In genomic region chr1:160539896-160540858, GRCh38 we compare ENCODE assay signal across 9 cellular contexts. TPM values are rescaled to one million over a fixed set of nuclear protein-coding genes. Genes with fewer than 3 reads are reported as not detected.
DNase-seq lines count a peak whose midpoint lies in the region; ATAC-seq, FAIRE-seq and TF ChIP-seq lines count a peak whose summit lies in the region.
"Had no signal": no experiment of that assay in that cellular context is flagged by ENCODE, and none has a peak within 500 bp of the region (broad histone marks: within the 10 kb centered on the region; RNA-seq: fewer than 3 reads in every experiment).

No MANE protein-coding gene starts in this region.

- peak overlapping the region; percentile 43 for H3K4me3 Mint-ChIP-seq in activated naive CD4-positive, alpha-beta T cell treated with anti-CD3 and anti-CD28 coated beads, Interleukin-2, amount 10 ng/mL, durations not matched to agents 7 days and 5 days
- H3K4me3 Mint-ChIP-seq in H9, result no peak overlapping the region

- no peaks in the 10 kb centered on the region for H3K79me2 ChIP-seq in H9 (ENCODE audit: insufficient read depth, low read length)

- H2BK5ac ChIP-seq in H9 (ENCODE audit: insufficient read length, low read length), result no peak overlapping the region

- H3K4me2 ChIP-seq in H9 (ENCODE audit: insufficient read depth, insufficient read length, low read length), result no peak overlapping the region

- H3K4me1 Mint-ChIP-seq in activated naive CD4-positive, alpha-beta T cell treated with anti-CD3 and anti-CD28 coated beads, Interleukin-2, amount 10 ng/mL, durations not matched to agents 7 days and 5 days, result peaks cover 51% of the 10 kb centered on the region
- H3K4me1 Mint-ChIP-seq in H9, result no peaks in the 10 kb centered on the region

- H3K27me3 Mint-ChIP-seq in activated naive CD4-positive, alpha-beta T cell treated with anti-CD3 and anti-CD28 coated beads, Interleukin-2, amount 10 ng/mL, durations not matched to agents 7 days and 5 days, result no peaks in the 10 kb centered on the region
- H3K27me3 Mint-ChIP-seq in H9 (ENCODE audit: low read depth), result peaks cover 1% of the 10 kb centered on the region; the same call in 1 of the 2 replicates

- peak; percentile 94 for ATAC-seq in HG02759 (IDR thresholded peaks at IDR 0.05; ENCODE audit: unreplicated experiment)
- peak; percentile 56 to 83 (median 74) for ATAC-seq in pancreas

- H3K23me2 ChIP-seq in H9 (ENCODE audit: insufficient read length, low read depth, low read length, poor library complexity, severe bottlenecking), result no peaks in the 10 kb centered on the region

- H4K5ac ChIP-seq in H9 (ENCODE audit: insufficient read length, low read depth, low read length), result no peak overlapping the region

- no peak overlapping the region for H2BK15ac ChIP-seq in H9 (ENCODE audit: low read depth, low read length)

- no peak overlapping the region for H3K56ac ChIP-seq in H9 (ENCODE audit: insufficient read length, low read depth, low read length)

- H3K79me1 ChIP-seq in H9 (ENCODE audit: insufficient read depth, low read depth, low read length, poor library complexity, severe bottlenecking), result no peaks in the 10 kb centered on the region

- H4K20me1 ChIP-seq in H9 (ENCODE audit: control insufficient read depth, insufficient read depth, insufficient read length), result no peaks in the 10 kb centered on the region

- H3K9me3 ChIP-seq in pancreas, result no peaks in the 10 kb centered on the region
- H3K9me3 ChIP-seq in H9 (ENCODE audit: control insufficient read depth, low read depth, low read length), result no peaks in the 10 kb centered on the region

- no peak overlapping the region for H2BK12ac ChIP-seq in H9 (ENCODE audit: insufficient read length, low read depth, low read length)

- peak overlapping the region; percentile 29 to 84 (median 63) for H3K27ac ChIP-seq in pancreas
- H3K27ac ChIP-seq in H9 (ENCODE audit: insufficient read length, low read depth, low read length), result no peak overlapping the region

- peak; percentile 39 for TF ChIP-seq POLR2A in GM18526 (IDR thresholded peaks at IDR 0.05; ENCODE audit: extremely low read depth, insufficient read length)

- peaks cover 19% of the 10 kb centered on the region for H3K36me3 Mint-ChIP-seq in activated naive CD4-positive, alpha-beta T cell treated with anti-CD3 and anti-CD28 coated beads, Interleukin-2, amount 10 ng/mL, durations not matched to agents 7 days and 5 days
- peaks cover 2 to 5% (median 2%) of the 10 kb centered on the region in 3 experiments; a peak in 5 of 7 replicates for H3K36me3 Mint-ChIP-seq in H9 (ENCODE audit: insufficient read depth in 1 of 3, low read depth in 3 of 3)

- H3K36me3 ChIP-seq in pancreas, result no peaks in the 10 kb centered on the region

- H2BK120ac ChIP-seq in H9 (ENCODE audit: low read depth, low read length, poor library complexity, severe bottlenecking), result no peak overlapping the region

- H3K4me3 ChIP-seq in pancreas, result peak overlapping the region in 2 of 4 donors; percentile 7 to 9

- DNase-seq in NCI-H2107 treated with DMSO at 0.1 percent for 48 hours (lab: John Stamatoyannopoulos, UW; ENCODE audit: unreplicated experiment), result peak; percentile 96
- peak; percentile 71 for DNase-seq in activated naive CD4-positive, alpha-beta T cell treated with anti-CD3 and anti-CD28 coated beads, Interleukin-2, amount 10 ng/mL, durations not matched to agents 7 days and 5 days
- peak in 3 of 6 donors; percentile 30 to 72 (median 39) for DNase-seq in pancreas
- DNase-seq in H9, result no peak
- DNase-seq in cerebellar nuclear complex (lab: John Stamatoyannopoulos, UW), result no peak
- no peak for DNase-seq in retina

- H3K4me1 ChIP-seq in pancreas (peaks cover 46 to 61% (median 55%) of the 10 kb centered on the region in 3 donors), H9 (ENCODE audit: insufficient read depth, low read length) (no peaks in the 10 kb centered on the region)

- H2AK5ac ChIP-seq in H9 (ENCODE audit: insufficient read length, low read length), result no peak overlapping the region

- H2AFZ ChIP-seq in H9 (ENCODE audit: low read length), result no peak overlapping the region

- no peak overlapping the region for H2BK20ac ChIP-seq in H9 (ENCODE audit: low read depth, low read length, poor library complexity, severe bottlenecking)

- no peak overlapping the region for H3K18ac ChIP-seq in H9 (ENCODE audit: insufficient read length, low read depth, low read length)

- no peak overlapping the region for H3K4ac ChIP-seq in H9 (ENCODE audit: low read depth, low read length)

- H3K9ac ChIP-seq in H9 (ENCODE audit: extremely low read depth, insufficient read length, low read length), result no peak overlapping the region

- H4K8ac ChIP-seq in H9 (replicated peaks; ENCODE audit: insufficient read length, low read depth, low read length), result no peak overlapping the region

- H3K23ac ChIP-seq in H9 (ENCODE audit: insufficient read length, low read depth, low read length), result no peak overlapping the region

- no peak overlapping the region for H3T11ph ChIP-seq in H9 (ENCODE audit: low read length)

- H3K27me3 ChIP-seq in pancreas (no peaks in the 10 kb centered on the region), H9 (ENCODE audit: insufficient read depth, low read length) (no peaks in the 10 kb centered on the region)

- peak overlapping the region; percentile 91 for H3K27ac Mint-ChIP-seq in activated naive CD4-positive, alpha-beta T cell treated with anti-CD3 and anti-CD28 coated beads, Interleukin-2, amount 10 ng/mL, durations not matched to agents 7 days and 5 days
- no peak overlapping the region; a peak in 2 of 7 replicates for H3K27ac Mint-ChIP-seq in H9

- no peak overlapping the region for H3K14ac ChIP-seq in H9 (ENCODE audit: insufficient read depth, low read length)

- no peak overlapping the region for H4K91ac ChIP-seq in H9 (ENCODE audit: insufficient read length, low read depth, low read length)

- intact Hi-C loops in pancreas (cut with DNase I), result no loop called here

- FAIRE-seq in pancreas (lab: Jason Lieb, UNC), result no peak

- 8 to 9% methylated on average over 11 of the region's 11 CpGs for WGBS in pancreas, 2 donors
- no CpG with 5 or more reads among the region's 11 CpGs for WGBS in H9 (ENCODE audit: extremely low coverage, insufficient read length, low lambda C conversion rate)

- H3K9me3 Mint-ChIP-seq in activated naive CD4-positive, alpha-beta T cell treated with anti-CD3 and anti-CD28 coated beads, Interleukin-2, amount 10 ng/mL, durations not matched to agents 7 days and 5 days, result peaks cover 13% of the 10 kb centered on the region
- peaks cover 2% of the 10 kb centered on the region in 2 experiments for H3K9me3 Mint-ChIP-seq in H9

- CTCF ChIA-PET in activated naive CD4-positive, alpha-beta T cell treated with anti-CD3 and anti-CD28 coated beads, Interleukin-2, amount 10 ng/mL, durations not matched to agents 7 days and 5 days (lab: Charles Lee), result interaction anchor here (0.7 to 18.8 kb wide), 11 partner anchors 10 to 111 kb away, joined by 3 to 308 read pairs (median 4); partner anchors contain the start of gene SLAMF6

- TF ChIP-seq CTCF in pancreas (IDR thresholded peaks at IDR 0.05), result no peak
- TF ChIP-seq CTCF in H9 (conservative IDR thresholded peaks at IDR 0.05), result no peak

RNA-seq across cellular contexts. Expression of gene SLAMF6, which starts 17.1 kb away (rescaled TPM):
- total RNA-seq in pancreas (under 1 TPM; 0.04 to 0.81 (median 0.26) TPM), H9 (2021) (not detected in 2 replicates)
- under 1 TPM; 0.07 to 0.11 TPM for polyA plus RNA-seq in pancreas
- total RNA-seq: renal cortical epithelial cell had no signal

RNA-seq across cellular contexts. Expression of gene CD84, which starts 39.1 kb away (rescaled TPM):
- total RNA-seq in pancreas (10 to 100 TPM in 1 of 6 donors, 1 to 10 TPM in 5; 2.3 to 13.2 (median 3.7) TPM), H9 (2021) (not detected in 2 replicates)
- polyA plus RNA-seq in pancreas, result under 1 TPM; 0.16 to 0.57 TPM
- total RNA-seq: renal cortical epithelial cell had no signal

Comparison
In these comparisons a context has a peak if more than half of its experiments do, and no peak if none do; other contexts are left out.
1. DNase-seq: peak in NCI-H2107 treated with DMSO at 0.1 percent for 48 hours (single experiment) and activated naive CD4-positive, alpha-beta T cell treated with anti-CD3 and anti-CD28 coated beads, Interleukin-2, amount 10 ng/mL, durations not matched to agents 7 days and 5 days (single experiment); none in H9 (single experiment), cerebellar nuclear complex (0 of 2) and retina (single experiment).